12 cellular contexts compared by ENCODE assay signal in genomic region chr4:38948551-38948950, GRCh38.
DNase-seq lines count a peak whose midpoint lies in the region; ATAC-seq, FAIRE-seq and TF ChIP-seq lines count a peak whose summit lies in the region.
"Had no signal": no experiment of that assay in that cellular context is flagged by ENCODE, and none has a peak within 500 bp of the region (broad histone marks: within the 10 kb centered on the region; RNA-seq: fewer than 3 reads in every experiment).

No MANE protein-coding gene starts in this region.

- no peak overlapping the region for H3K4me3 ChIP-seq in bronchial epithelial cell (ENCODE audit: low read depth, low read length)
- no peak overlapping the region for H3K4me3 ChIP-seq in transverse colon
- H3K4me3 ChIP-seq: BLaER1 treated with 17β-estradiol and CSF1 and Interleukin-3, amounts not matched to agents 10 nM and 100 nM had no signal

- H3K27ac ChIP-seq in transverse colon, result peak overlapping the region; percentile 70 to 80 (median 74)
- H3K27ac ChIP-seq: BLaER1 treated with 17β-estradiol and CSF1 and Interleukin-3, amounts not matched to agents 10 nM and 100 nM had no signal

- CTCF ChIA-PET in activated CD4-positive, alpha-beta T cell treated with anti-CD3 and anti-CD28 coated beads for 36 hours (lab: Charles Lee), result interaction anchor here (1.0 to 2.8 kb wide), 4 partner anchors 28 to 81 kb away, joined by 3 to 10 read pairs (median 4); no protein-coding TSS in a partner anchor
- CTCF ChIA-PET in activated CD4-positive, alpha-beta T cell treated with anti-CD3 and anti-CD28 coated beads, Interleukin-2, amount 10 ng/mL, durations not matched to agents 7 days and 5 days (lab: Charles Lee), result interaction anchor here (0.7 to 1.6 kb wide), 4 partner anchors 17 to 30 kb away, joined by 3 to 6 read pairs (median 4); no protein-coding TSS in a partner anchor

- H3K4me1 Mint-ChIP-seq in activated CD4-positive, alpha-beta T cell treated with anti-CD3 and anti-CD28 coated beads for 36 hours, result peaks cover 31% of the 10 kb centered on the region
- H3K4me1 Mint-ChIP-seq in activated CD4-positive, alpha-beta T cell treated with anti-CD3 and anti-CD28 coated beads, Interleukin-2, amount 10 ng/mL, durations not matched to agents 7 days and 5 days, result peaks cover 32% of the 10 kb centered on the region

- H3K36me3 ChIP-seq in bronchial epithelial cell (ENCODE audit: control insufficient read depth, insufficient read depth, low read length) (no peaks in the 10 kb centered on the region), transverse colon (no peaks in the 10 kb centered on the region)
- H3K36me3 ChIP-seq: BLaER1 treated with 17β-estradiol and CSF1 and Interleukin-3, amounts not matched to agents 10 nM and 100 nM had no signal

- intact Hi-C loops in activated CD4-positive, alpha-beta T cell treated with anti-CD3 and anti-CD28 coated beads for 36 hours (cut with DNase I, micrococcal nuclease), result loop anchor here in 1 of 2 experiments (5.0 kb wide), 1 partner anchor 34 kb away; no protein-coding TSS in a partner anchor
- intact Hi-C loops in transverse colon (cut with DNase I; ENCODE audit: low total_unique reads), result no loop called here

- H3K27me3 ChIP-seq in bronchial epithelial cell (ENCODE audit: control insufficient read depth, insufficient read depth, low read length) (peaks cover 1% of the 10 kb centered on the region), transverse colon (no peaks in the 10 kb centered on the region)
- H3K27me3 ChIP-seq: BLaER1 treated with 17β-estradiol and CSF1 and Interleukin-3, amounts not matched to agents 10 nM and 100 nM had no signal

- H3K27ac Mint-ChIP-seq in activated CD4-positive, alpha-beta T cell treated with anti-CD3 and anti-CD28 coated beads for 36 hours, result peak overlapping the region; percentile 81
- no peak overlapping the region for H3K27ac Mint-ChIP-seq in activated CD4-positive, alpha-beta T cell treated with anti-CD3 and anti-CD28 coated beads, Interleukin-2, amount 10 ng/mL, durations not matched to agents 7 days and 5 days
- H3K27ac Mint-ChIP-seq: type B pancreatic cell had no signal

- no peaks in the 10 kb centered on the region for H3K9me3 Mint-ChIP-seq in activated CD4-positive, alpha-beta T cell treated with anti-CD3 and anti-CD28 coated beads for 36 hours (ENCODE audit: low read depth)
- no peaks in the 10 kb centered on the region for H3K9me3 Mint-ChIP-seq in activated CD4-positive, alpha-beta T cell treated with anti-CD3 and anti-CD28 coated beads, Interleukin-2, amount 10 ng/mL, durations not matched to agents 7 days and 5 days
- H3K9me3 Mint-ChIP-seq: type B pancreatic cell had no signal

- no peaks in the 10 kb centered on the region for H3K36me3 Mint-ChIP-seq in activated CD4-positive, alpha-beta T cell treated with anti-CD3 and anti-CD28 coated beads for 36 hours (ENCODE audit: low read depth)
- H3K36me3 Mint-ChIP-seq in activated CD4-positive, alpha-beta T cell treated with anti-CD3 and anti-CD28 coated beads, Interleukin-2, amount 10 ng/mL, durations not matched to agents 7 days and 5 days (ENCODE audit: low read depth), result no peaks in the 10 kb centered on the region
- H3K36me3 Mint-ChIP-seq: activated CD8-positive, alpha-beta memory T cell treated with anti-CD3 and anti-CD28 coated beads, Interleukin-2, amount 10 ng/mL, durations not matched to agents 7 days and 5 days had no signal

- WGBS in transverse colon (ENCODE audit: low coverage in 1 of 2), 2 donors, result 61 to 70% methylated on average over 2 of the region's 2 CpGs

- POLR2A ChIA-PET in activated CD4-positive, alpha-beta T cell treated with anti-CD3 and anti-CD28 coated beads for 36 hours (lab: Charles Lee), result interaction anchor here (0.6 to 1.1 kb wide), 2 partner anchors 9 to 415 kb away, joined by 4 to 6 read pairs; no protein-coding TSS in a partner anchor
- POLR2A ChIA-PET in activated CD4-positive, alpha-beta T cell treated with anti-CD3 and anti-CD28 coated beads, Interleukin-2, amount 10 ng/mL, durations not matched to agents 7 days and 5 days (lab: Charles Lee), result interaction anchor here (0.5 kb wide), 1 partner anchor 102 kb away, joined by 3 read pairs; no protein-coding TSS in a partner anchor

- TF ChIP-seq EP300 in transverse colon (IDR thresholded peaks at IDR 0.05; ENCODE audit: low read depth), result peak; percentile 63

- TF ChIP-seq POLR2A in transverse colon (IDR thresholded peaks at IDR 0.05), result no peak

- ATAC-seq in activated CD4-positive, alpha-beta T cell treated with anti-CD3 and anti-CD28 coated beads for 36 hours, result no peak
- ATAC-seq in left lobe of liver (peak; percentile 77), GM18498 (IDR thresholded peaks at IDR 0.05; ENCODE audit: unreplicated experiment) (no peak)

- in situ Hi-C loops in transverse colon (cut with MboI; ENCODE audit: low pct_ligation_motif_present in 1 of 4, low pct_unique_long_range_greater_than_20kb in 1 of 4, low sequenced_read_pairs in 3 of 4), result no loop called here

- H3K4me1 ChIP-seq in transverse colon, result peaks cover 5 to 22% (median 16%) of the 10 kb centered on the region in 4 donors
- H3K4me1 ChIP-seq: BLaER1 treated with 17β-estradiol and CSF1 and Interleukin-3, amounts not matched to agents 10 nM and 100 nM had no signal

- H3K9me3 ChIP-seq in transverse colon, result no peaks in the 10 kb centered on the region
- H3K9me3 ChIP-seq: BLaER1 treated with 17β-estradiol and CSF1 and Interleukin-3, amounts not matched to agents 10 nM and 100 nM had no signal

- H3K27me3 Mint-ChIP-seq in activated CD4-positive, alpha-beta T cell treated with anti-CD3 and anti-CD28 coated beads for 36 hours, result no peaks in the 10 kb centered on the region
- H3K27me3 Mint-ChIP-seq in activated CD4-positive, alpha-beta T cell treated with anti-CD3 and anti-CD28 coated beads, Interleukin-2, amount 10 ng/mL, durations not matched to agents 7 days and 5 days, result no peaks in the 10 kb centered on the region

- no peak for FAIRE-seq in bronchial epithelial cell (lab: Jason Lieb, UNC)

- no peak overlapping the region for H3K4me3 Mint-ChIP-seq in activated CD4-positive, alpha-beta T cell treated with anti-CD3 and anti-CD28 coated beads for 36 hours
- no peak overlapping the region for H3K4me3 Mint-ChIP-seq in activated CD4-positive, alpha-beta T cell treated with anti-CD3 and anti-CD28 coated beads, Interleukin-2, amount 10 ng/mL, durations not matched to agents 7 days and 5 days
- H3K4me3 Mint-ChIP-seq: activated CD8-positive, alpha-beta memory T cell treated with anti-CD3 and anti-CD28 coated beads, Interleukin-2, amount 10 ng/mL, durations not matched to agents 7 days and 5 days; type B pancreatic cell had no signal

- DNase-seq in activated CD4-positive, alpha-beta T cell treated with anti-CD3 and anti-CD28 coated beads for 36 hours, result no peak
- no peak for DNase-seq in activated CD4-positive, alpha-beta T cell treated with anti-CD3 and anti-CD28 coated beads, Interleukin-2, amount 10 ng/mL, durations not matched to agents 7 days and 5 days
- DNase-seq in bronchial epithelial cell (ENCODE audit: low read depth) (peak; percentile 87), left lobe of liver (ENCODE audit: low spot score) (peak; percentile 62), transverse colon (peak; percentile 49), DMS79 (lab: John Stamatoyannopoulos, UW) (no peak)
- no peak for DNase-seq in activated CD8-positive, alpha-beta memory T cell treated with anti-CD3 and anti-CD28 coated beads, Interleukin-2, amount 50 U/mL, for 48 hours
- DNase-seq: activated CD8-positive, alpha-beta memory T cell treated with anti-CD3 and anti-CD28 coated beads, Interleukin-2, amount 10 ng/mL, durations not matched to agents 7 days and 5 days; NCI-H1436 had no signal

- no peak for TF ChIP-seq CTCF in bronchial epithelial cell (IDR thresholded peaks at IDR 0.05; ENCODE audit: insufficient read depth, low read length, severe bottlenecking)
- TF ChIP-seq CTCF in transverse colon (IDR thresholded peaks at IDR 0.05), result no peak

Comparison
In these comparisons a context has a peak if more than half of its experiments do, and no peak if none do; other contexts are left out.
1. DNase-seq: peak in bronchial epithelial cell (single experiment), left lobe of liver (single experiment) and transverse colon (single experiment); none in activated CD4-positive, alpha-beta T cell treated with anti-CD3 and anti-CD28 coated beads for 36 hours (single experiment), activated CD4-positive, alpha-beta T cell treated with anti-CD3 and anti-CD28 coated beads, Interleukin-2, amount 10 ng/mL, durations not matched to agents 7 days and 5 days (single experiment), activated CD8-positive, alpha-beta memory T cell treated with anti-CD3 and anti-CD28 coated beads, Interleukin-2, amount 50 U/mL, for 48 hours (single experiment) and DMS79 (single experiment).